In the genomic region with DNA sequence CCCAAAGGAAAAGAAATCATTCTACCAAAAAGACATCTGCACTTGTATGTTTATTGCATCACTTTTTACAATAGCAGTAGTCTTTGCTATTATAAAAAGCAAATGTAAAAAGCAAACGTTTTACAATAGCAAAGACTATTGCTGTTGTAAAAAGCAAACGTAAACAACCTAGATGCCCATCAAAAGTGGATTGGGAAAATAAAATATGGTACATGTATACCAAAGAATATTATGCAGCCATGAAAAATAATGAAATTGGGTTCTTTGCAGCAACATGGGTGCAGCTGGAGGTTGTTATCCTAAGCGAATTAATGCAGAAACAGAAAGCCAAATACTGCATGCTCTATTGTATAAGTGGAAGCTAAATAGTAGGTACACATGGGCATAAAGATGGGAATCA, we compare ENCODE assay signal across 27 cellular contexts.
"Had no signal": no experiment of that assay in that cellular context is flagged by ENCODE, and none has a peak within 500 bp of the region (broad histone marks: within the 10 kb centered on the region; RNA-seq: fewer than 3 reads in every experiment).

No MANE protein-coding gene starts in this region.

- H3K4me1 ChIP-seq: testis, thyroid gland, transverse colon, upper lobe of right lung, uterus, vagina had no signal

- H3K27me3 ChIP-seq: stomach, suprapubic skin, testis, thyroid gland, tibial artery, tibial nerve, transverse colon, upper lobe of left lung, upper lobe of right lung, uterus, vagina had no signal

- H3K9me3 ChIP-seq: stomach, suprapubic skin, testis, thoracic aorta, thyroid gland, tibial artery, tibial nerve, transverse colon, upper lobe of left lung, upper lobe of right lung, uterus, vagina had no signal

- FAIRE-seq: urothelium cell line had no signal

- DNase-seq: stimulated activated CD4-positive, alpha-beta T cell treated with anti-CD3 and anti-CD28 coated beads, Interleukin-2, amount 100 ng/mL, for 48 hours; stimulated activated CD4-positive, alpha-beta T cell treated with anti-CD3 and anti-CD28 coated beads, Interleukin-4, amount 100 ng/mL, for 1 hour; stimulated activated CD4-positive, alpha-beta T cell treated with anti-CD3 and anti-CD28 coated beads, Interleukin-4, amount 100 ng/mL, for 24 hours; stimulated activated CD4-positive, alpha-beta T cell treated with anti-CD3 and anti-CD28 coated beads, Interleukin-4, amount 100 ng/mL, for 4 hours; stimulated activated CD8-positive, alpha-beta memory T cell treated with anti-CD3 and anti-CD28 coated beads, Interleukin-4, amount 100 ng/mL, for 48 hours; stimulated activated naive B cell treated with anti-CD40 and anti-IgM and Interleukin-4, amounts not matched to agents 10 μg/mL and 1 μg/mL and 100 μg/mL, for 72 hours; stimulated activated naive CD4-positive, alpha-beta T cell; stimulated activated naive CD4-positive, alpha-beta T cell treated with Interleukin-2 at 50 U/mL for 16 hours; stimulated activated naive CD8-positive, alpha-beta T cell treated with anti-CD3 and anti-CD28 coated beads, Interleukin-15, amount 100 ng/mL, for 72 hours; stimulated activated naive CD8-positive, alpha-beta T cell treated with anti-CD3 and anti-CD28 coated beads, Interleukin-15, Interleukin-2, amounts not matched to agents 100 U/mL and 50 U/mL, for 24 hours; stomach; substantia nigra; testis; thyroid gland; tibial artery; transverse colon; trophoblast cell; upper lobe of left lung; upper lobe of right lung; uterus had no signal

- ATAC-seq: stimulated activated effector memory CD8-positive, alpha-beta T cell treated with anti-CD3 and anti-CD28 coated beads, Interleukin-12 subunit alpha, Interleukin-12 subunit beta, amount 100 ng/mL, for 72 hours; stimulated activated memory B cell treated with anti-CD40 and anti-IgM and Interleukin-4, amounts not matched to agents 10 μg/mL and 1 μg/mL and 100 μg/mL, for 72 hours; stimulated activated naive B cell treated with anti-CD40 and anti-IgM and Interleukin-4, amounts not matched to agents 10 μg/mL and 1 μg/mL and 100 μg/mL, for 72 hours; stimulated activated naive CD8-positive, alpha-beta T cell treated with anti-CD3 and anti-CD28 coated beads, Interleukin-15, amount 100 ng/mL, for 72 hours; stimulated activated naive CD8-positive, alpha-beta T cell treated with anti-CD3 and anti-CD28 coated beads, Interleukin-15, Interleukin-2, amounts not matched to agents 100 U/mL and 50 U/mL, for 24 hours; upper lobe of right lung had no signal

- H3K27ac ChIP-seq: stomach, suprapubic skin, testis, thoracic aorta, thyroid gland, tibial artery, tibial nerve, transverse colon, upper lobe of left lung, upper lobe of right lung, uterus, vagina had no signal

- H3K36me3 ChIP-seq: stomach, suprapubic skin, thoracic aorta, thyroid gland, tibial artery, tibial nerve, transverse colon, upper lobe of left lung, upper lobe of right lung, uterus, vagina had no signal

- H3K4me3 ChIP-seq: stomach, suprapubic skin, testis, thoracic aorta, thyroid gland, tibial artery, tibial nerve, transverse colon, upper lobe of left lung, upper lobe of right lung, uterus, vagina had no signal
